16 cellular contexts compared by ENCODE assay signal in the genomic region with DNA sequence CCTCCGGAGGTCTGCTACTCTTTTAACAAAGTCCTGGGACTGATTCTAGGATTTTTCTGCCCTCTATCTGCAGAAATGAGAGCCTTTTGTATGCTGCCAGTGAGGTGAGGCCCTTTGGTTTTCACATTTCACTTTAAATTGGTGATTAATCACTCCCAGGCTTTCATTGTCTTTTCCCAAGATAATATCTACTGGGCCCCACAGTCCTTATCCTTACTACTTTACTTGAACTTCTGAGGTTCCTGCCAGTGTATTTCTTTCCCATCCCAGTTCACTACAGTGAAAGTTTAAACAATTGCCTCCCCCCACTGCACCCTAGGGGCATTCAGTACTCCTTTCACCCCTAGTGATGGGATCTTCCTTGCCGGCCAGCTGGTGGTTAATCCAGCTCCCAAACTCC.
A peak's percentile ranks its signal among the peaks of the same experiment; 100 is the strongest.
DNase-seq lines count a peak whose midpoint lies in the region; ATAC-seq and TF ChIP-seq lines count a peak whose summit lies in the region.
"Had no signal": no experiment of that assay in that cellular context is flagged by ENCODE, and none has a peak within 500 bp of the region (broad histone marks: within the 10 kb centered on the region; RNA-seq: fewer than 3 reads in every experiment).

No MANE protein-coding gene starts in this region.

- POLR2A ChIA-PET in SK-N-SH (lab: Yijun Ruan, JAX) (no interaction called here), RWPE1 (lab: Yijun Ruan, JAX; ENCODE audit: low non-redundant PET) (no interaction called here)

- H3K4me2 ChIP-seq in SK-N-SH (no peak overlapping the region), smooth muscle cell (no peak overlapping the region)

- peaks cover 23% of the 10 kb centered on the region for H3K9me3 Mint-ChIP-seq in mesothelial cell of epicardium
- peaks cover 24% of the 10 kb centered on the region for H3K9me3 Mint-ChIP-seq in T-helper 2 cell treated with Interferon-gamma antibody and Interleukin-4, amounts not matched to agents 5 μg/mL and 100 μg/mL, for 36 hours

- H3K4me1 ChIP-seq in HUES48 (ENCODE audit: control insufficient read depth, insufficient read depth, low read length): peaks cover 9% of the 10 kb centered on the region; the same call in 1 of the 2 replicates
- peaks cover 2 to 15% of the 10 kb centered on the region in 2 experiments; a peak in 3 of 4 replicates for H3K4me1 ChIP-seq in SK-N-SH (ENCODE audit: control insufficient read depth in 1 of 2, insufficient read depth in 2 of 2, low read depth in 1 of 2, low read length in 1 of 2)
- peaks cover 3% of the 10 kb centered on the region for H3K4me1 ChIP-seq in smooth muscle cell (ENCODE audit: low read depth)
- H3K4me1 ChIP-seq: HAP-1 had no signal

- peak overlapping the region; percentile 84 for H3K27ac Mint-ChIP-seq in mesothelial cell of epicardium
- no peak overlapping the region for H3K27ac Mint-ChIP-seq in T-helper 2 cell treated with Interferon-gamma antibody and Interleukin-4, amounts not matched to agents 5 μg/mL and 100 μg/mL, for 36 hours
- H3K27ac Mint-ChIP-seq: B cell; CD4-positive, alpha-beta T cell had no signal

- DNase-seq in SK-N-SH (no peak), mesothelial cell of epicardium (ENCODE audit: low spot score in 2 of 2, unreplicated experiment in 2 of 2) (no peak), smooth muscle cell (lab: John Stamatoyannopoulos, UW; ENCODE audit: unreplicated experiment) (no peak), RWPE1 (ENCODE audit: low spot score) (no peak), DMS 273 (lab: John Stamatoyannopoulos, UW; ENCODE audit: unreplicated experiment) (no peak)
- no peak for DNase-seq in T-helper 2 cell treated with Interferon-gamma antibody and Interleukin-4, amounts not matched to agents 5 μg/mL and 100 μg/mL, for 36 hours (ENCODE audit: low spot score)
- DNase-seq: C1 segment of cervical spinal cord; CD4-positive, alpha-beta T cell; DMS153; DMS79 treated with DMSO at 0.1 percent for 48 hours; EL; IMR-90 had no signal

- no peaks in the 10 kb centered on the region for H3K9me2 ChIP-seq in SK-N-SH

- WGBS in SK-N-SH (ENCODE audit: low lambda C conversion rate): 22% methylated on average over 2 of the region's 2 CpGs
- WGBS in smooth muscle cell (ENCODE audit: low lambda C conversion rate): 57% methylated on average over 2 of the region's 2 CpGs

- H3K36me3 ChIP-seq in HUES48 (ENCODE audit: control insufficient read depth, insufficient read depth, low read length): no peaks in the 10 kb centered on the region
- H3K36me3 ChIP-seq in SK-N-SH (replicated peaks in 1 of 2; ENCODE audit: control insufficient read depth in 1 of 2, insufficient read depth in 2 of 2, low read length in 1 of 2): no peaks in the 10 kb centered on the region
- no peaks in the 10 kb centered on the region for H3K36me3 ChIP-seq in smooth muscle cell (ENCODE audit: low read depth)
- H3K36me3 ChIP-seq: HAP-1 had no signal

- H2AFZ ChIP-seq in SK-N-SH (ENCODE audit: low read depth) (peak overlapping the region; percentile 10; the same call in 1 of the 2 replicates), smooth muscle cell (ENCODE audit: low read depth) (peak overlapping the region; percentile 33)

- 0 out of 2 replicates have a peak, but pooled peaks have one; percentile 15 for TF ChIP-seq CTCF in SK-N-SH (IDR thresholded peaks at IDR 0.05)
- TF ChIP-seq CTCF in mesothelial cell of epicardium (IDR thresholded peaks at IDR 0.05; ENCODE audit: unreplicated experiment): no peak
- no peak for TF ChIP-seq CTCF in smooth muscle cell (IDR thresholded peaks at IDR 0.05; ENCODE audit: borderline replicate concordance, insufficient read depth, poor library complexity, severe bottlenecking)
- no peak for TF ChIP-seq CTCF in RWPE1 (conservative IDR thresholded peaks at IDR 0.05; ENCODE audit: low read depth)

- H3K36me3 Mint-ChIP-seq in mesothelial cell of epicardium: peaks cover 14% of the 10 kb centered on the region
- H3K36me3 Mint-ChIP-seq in T-helper 2 cell treated with Interferon-gamma antibody and Interleukin-4, amounts not matched to agents 5 μg/mL and 100 μg/mL, for 36 hours (ENCODE audit: low read depth): no peaks in the 10 kb centered on the region

- H3K9ac ChIP-seq in HUES48 (ENCODE audit: low read depth, low read length) (no peak overlapping the region), SK-N-SH (no peak overlapping the region), smooth muscle cell (ENCODE audit: low read depth) (no peak overlapping the region)

- TF ChIP-seq RAD21 in SK-N-SH (IDR thresholded peaks at IDR 0.05; ENCODE audit: low read length): no peak

- H3K79me2 ChIP-seq in SK-N-SH (ENCODE audit: insufficient read depth) (no peaks in the 10 kb centered on the region), smooth muscle cell (ENCODE audit: low read depth) (no peaks in the 10 kb centered on the region)

- H3K4me1 Mint-ChIP-seq in mesothelial cell of epicardium: peaks cover 41% of the 10 kb centered on the region
- H3K4me1 Mint-ChIP-seq in T-helper 2 cell treated with Interferon-gamma antibody and Interleukin-4, amounts not matched to agents 5 μg/mL and 100 μg/mL, for 36 hours (ENCODE audit: low read depth): no peaks in the 10 kb centered on the region

- no peak overlapping the region for H3K4me3 Mint-ChIP-seq in mesothelial cell of epicardium
- H3K4me3 Mint-ChIP-seq in T-helper 2 cell treated with Interferon-gamma antibody and Interleukin-4, amounts not matched to agents 5 μg/mL and 100 μg/mL, for 36 hours: no peak overlapping the region
- H3K4me3 Mint-ChIP-seq: B cell; CD4-positive, alpha-beta T cell had no signal

- H3F3A ChIP-seq in SK-N-SH (replicated peaks; ENCODE audit: insufficient read depth) (peaks cover 15% of the 10 kb centered on the region), smooth muscle cell (ENCODE audit: low read depth) (peaks cover 9% of the 10 kb centered on the region)

- H3K4me3 ChIP-seq in HUES48 (ENCODE audit: low read depth, low read length): no peak overlapping the region
- H3K4me3 ChIP-seq in SK-N-SH (ENCODE audit: low read depth in 2 of 2, low read length in 1 of 2): no peak overlapping the region
- no peak overlapping the region for H3K4me3 ChIP-seq in smooth muscle cell
- H3K4me3 ChIP-seq: HAP-1 had no signal

- H3K9me3 ChIP-seq in HUES48 (ENCODE audit: control insufficient read depth, insufficient read depth, low read length): no peaks in the 10 kb centered on the region
- peaks cover 7% of the 10 kb centered on the region; the same call in 1 of the 2 replicates for H3K9me3 ChIP-seq in SK-N-SH
- no peaks in the 10 kb centered on the region for H3K9me3 ChIP-seq in smooth muscle cell (replicated peaks; ENCODE audit: low read depth)
- H3K9me3 ChIP-seq: HAP-1 had no signal

- H3K27me3 Mint-ChIP-seq in mesothelial cell of epicardium (ENCODE audit: low read depth): no peaks in the 10 kb centered on the region
- H3K27me3 Mint-ChIP-seq in T-helper 2 cell treated with Interferon-gamma antibody and Interleukin-4, amounts not matched to agents 5 μg/mL and 100 μg/mL, for 36 hours (ENCODE audit: low read depth): no peaks in the 10 kb centered on the region
- H3K27me3 Mint-ChIP-seq: CD4-positive, alpha-beta T cell had no signal

- H3K27me3 ChIP-seq in HUES48 (ENCODE audit: control insufficient read depth, insufficient read depth, low read length) (no peaks in the 10 kb centered on the region), SK-N-SH (ENCODE audit: insufficient read depth) (no peaks in the 10 kb centered on the region), smooth muscle cell (ENCODE audit: low read depth) (no peaks in the 10 kb centered on the region)

- peak overlapping the region; percentile 17 for H3K27ac ChIP-seq in HUES48 (ENCODE audit: low read depth, low read length)
- 0 out of 4 replicates have a peak overlapping the region, but pooled peaks of 1 of the 2 experiments have one; percentile 5 for H3K27ac ChIP-seq in SK-N-SH (ENCODE audit: low read depth in 2 of 2, low read length in 1 of 2)
- H3K27ac ChIP-seq in smooth muscle cell (ENCODE audit: low read depth): no peak overlapping the region
- no peak overlapping the region for H3K27ac ChIP-seq in RWPE1

- TF ChIP-seq EP300 in SK-N-SH (IDR thresholded peaks at IDR 0.05; ENCODE audit: borderline replicate concordance in 1 of 2, low read depth in 1 of 2, low read length in 1 of 2): no peak

- H4K20me1 ChIP-seq in SK-N-SH (ENCODE audit: insufficient read depth): no peaks in the 10 kb centered on the region
- no peaks in the 10 kb centered on the region for H4K20me1 ChIP-seq in smooth muscle cell (ENCODE audit: low read depth)

- CTCF ChIA-PET in SK-N-SH (lab: Yijun Ruan, JAX): interaction anchor here (0.8 kb wide), 1 partner anchor 57 kb away, joined by 3 read pairs; no protein-coding TSS in a partner anchor
- CTCF ChIA-PET in RWPE1 (lab: Yijun Ruan, JAX): interaction anchor here (0.5 kb wide), 1 partner anchor 226 kb away, joined by 3 read pairs; no protein-coding TSS in a partner anchor

- ATAC-seq in GM21529 (IDR thresholded peaks at IDR 0.05; ENCODE audit: unreplicated experiment): no peak

TF ChIP-seq in SK-N-SH, 30 proteins besides CTCF, POLR2A, EP300 and RAD21 (continues in another document):
- TF ChIP-seq SMC3 (IDR thresholded peaks at IDR 0.05; ENCODE audit: low read depth, low read length): no peak; the same call in 1 of the 2 replicates
- no peak for TF ChIP-seq RCOR1 (IDR thresholded peaks at IDR 0.05; ENCODE audit: low read length)
- TF ChIP-seq JUND (IDR thresholded peaks at IDR 0.05): 0 out of 2 replicates have a peak, but pooled peaks have one; percentile 10
- no peak for TF ChIP-seq GATA2 (CRISPR knock-in tag; IDR thresholded peaks at IDR 0.05)
- TF ChIP-seq USF2 (IDR thresholded peaks at IDR 0.05; ENCODE audit: borderline replicate concordance, low read depth, low read length): no peak
- peak; percentile 78 for TF ChIP-seq PBX3 (IDR thresholded peaks at IDR 0.05)
- no peak for TF ChIP-seq RFX5 (IDR thresholded peaks at IDR 0.05; ENCODE audit: low read length)
- no peak for TF ChIP-seq POLR2AphosphoS5 (IDR thresholded peaks at IDR 0.05; ENCODE audit: low read depth, low read length)
